Comparison of ENCODE assay signal across 7 cellular contexts in the genomic region with DNA sequence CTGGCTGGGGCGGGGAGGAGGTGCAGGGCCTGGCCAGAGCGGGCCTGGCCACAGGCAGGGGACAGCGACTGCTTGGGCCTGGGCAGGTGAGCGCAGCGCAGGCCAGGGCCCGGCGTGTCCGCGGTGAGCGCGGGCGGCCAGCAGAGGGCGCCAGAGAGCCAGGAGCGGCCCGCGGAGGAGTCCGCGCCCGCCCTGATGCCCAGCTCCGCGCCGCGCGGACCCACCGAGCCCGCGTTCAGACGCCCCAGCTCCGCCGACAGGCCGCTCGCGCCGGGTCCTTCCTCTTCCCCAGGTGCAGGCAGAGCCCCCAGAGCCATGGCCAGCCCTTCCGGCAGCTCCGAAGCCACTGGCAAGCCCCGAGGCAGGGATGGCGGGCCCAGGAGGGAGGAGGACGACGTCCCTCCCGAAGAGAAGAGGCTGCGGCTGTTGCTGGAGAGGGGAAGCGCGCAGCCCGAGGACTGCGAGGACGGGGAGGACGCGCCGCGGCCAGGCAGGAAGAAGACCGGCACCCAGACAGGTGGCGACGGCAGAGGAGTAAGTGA.
DNase-seq lines count a peak whose midpoint lies in the region; TF ChIP-seq lines count a peak whose summit lies in the region.
"Not testable (repeated sequence)": the region's sequence is repeated elsewhere in the genome, so short reads cannot be mapped to it uniquely, and the experiment has no call there.

No MANE protein-coding gene starts in this region.

- H3K18ac ChIP-seq in mesenchymal stem cell (ENCODE audit: low read depth in 1 of 2, low read length in 2 of 2), result peak overlapping the region in 1 of 2 experiments; percentile 48

- not testable (repeated sequence) for H3K4me1 ChIP-seq in mesenchymal stem cell (ENCODE audit: control insufficient read depth, insufficient read depth, low read depth, low read length)

- not testable (repeated sequence) for H2BK120ac ChIP-seq in mesenchymal stem cell (ENCODE audit: low read depth, low read length)

- not testable (repeated sequence) for H3K27ac ChIP-seq in mesenchymal stem cell (ENCODE audit: low read length, poor library complexity, severe bottlenecking)

- not testable (repeated sequence) for H2BK5ac ChIP-seq in mesenchymal stem cell (ENCODE audit: low read depth, low read length, poor library complexity, severe bottlenecking)

- not testable (repeated sequence) for H3K36me3 ChIP-seq in mesenchymal stem cell (ENCODE audit: control insufficient read depth in 1 of 2, insufficient read depth in 2 of 2, low read depth in 1 of 2, low read length in 2 of 2)

- peaks cover 30% of the 10 kb centered on the region in 2 experiments for H3K27me3 ChIP-seq in mesenchymal stem cell (ENCODE audit: control insufficient read depth in 1 of 2, insufficient read depth in 1 of 2, low read length in 2 of 2)

- TF ChIP-seq CTCF in GM12872 (IDR thresholded peaks at IDR 0.05; ENCODE audit: insufficient read depth, low read depth, low read length), result peak; percentile 57; the same call in 2 of the 3 replicates

- H3K79me1 ChIP-seq in mesenchymal stem cell (replicated peaks; ENCODE audit: low read length, poor library complexity, severe bottlenecking), result not testable (repeated sequence)

- peak overlapping the region; percentile 49 for H3K9ac ChIP-seq in mesenchymal stem cell (ENCODE audit: low read length)

- H3K4me2 ChIP-seq in mesenchymal stem cell (ENCODE audit: low read length, poor library complexity, severe bottlenecking), result peak overlapping the region; percentile 94

- H2BK12ac ChIP-seq in mesenchymal stem cell (ENCODE audit: low read length in 2 of 2), result not testable (repeated sequence)

- peak overlapping the region in 1 of 2 experiments; percentile 37 for H3K4ac ChIP-seq in mesenchymal stem cell (ENCODE audit: low read depth in 1 of 2, low read length in 2 of 2)

- peak overlapping the region; percentile 54 for H4K8ac ChIP-seq in mesenchymal stem cell (ENCODE audit: low read length)

- H4K91ac ChIP-seq in mesenchymal stem cell (ENCODE audit: low read length), result not testable (repeated sequence)

- not testable (repeated sequence) for H2AK5ac ChIP-seq in mesenchymal stem cell (ENCODE audit: low read length, severe bottlenecking)

- H2BK15ac ChIP-seq in mesenchymal stem cell (ENCODE audit: low read depth, poor library complexity, severe bottlenecking), result not testable (repeated sequence)

- H3K23ac ChIP-seq in mesenchymal stem cell (ENCODE audit: low read length in 2 of 2), result not testable (repeated sequence)

- H3K4me3 ChIP-seq in mesenchymal stem cell (ENCODE audit: insufficient read depth in 1 of 2, low read depth in 1 of 2, low read length in 2 of 2), result peak overlapping the region; percentile 44 to 69

- H3K9me3 ChIP-seq in mesenchymal stem cell (ENCODE audit: control insufficient read depth, low read length), result not testable (repeated sequence)

- H3K14ac ChIP-seq in mesenchymal stem cell (ENCODE audit: low read length in 2 of 2), result not testable (repeated sequence)

- WGBS in mesenchymal stem cell, result 0% methylated on average over 35 of the region's 54 CpGs

- H2AFZ ChIP-seq in mesenchymal stem cell (ENCODE audit: low read depth, low read length), result peak overlapping the region; percentile 85

- peak; percentile 38 to 77 (median 76) for DNase-seq in NCI-H1417 (lab: John Stamatoyannopoulos, UW)
- DNase-seq in T-helper 1 cell, result peak; percentile 14 to 54 (median 35)
- DNase-seq in activated naive CD4-positive, alpha-beta T cell (lab: John Stamatoyannopoulos, UW), result peak in 3 of 4 experiments; percentile 20 to 54 (median 48)
- peak; percentile 15 for DNase-seq in fibroblast of gingiva (ENCODE audit: low read depth)
- DNase-seq in mesenchymal stem cell, result peak; percentile 45
- DNase-seq in stimulated activated CD4-positive, alpha-beta T cell treated with anti-CD3 and anti-CD28 coated beads, Interleukin-1b, Interleukin-23, amount 100 ng/mL, for 1 hour (ENCODE audit: low read depth in 2 of 2), result peak; percentile 22 to 52

Comparison
In these comparisons a context has a peak if more than half of its experiments do, and no peak if none do; other contexts are left out.
1. DNase-seq: peak in every context shown above with its lines; median percentile 76 in NCI-H1417; 48 in activated naive CD4-positive, alpha-beta T cell; 45 in mesenchymal stem cell; 37 in stimulated activated CD4-positive, alpha-beta T cell treated with anti-CD3 and anti-CD28 coated beads, Interleukin-1b, Interleukin-23, amount 100 ng/mL, for 1 hour; 35 in T-helper 1 cell; 15 in fibroblast of gingiva.